10 cellular contexts compared by ENCODE assay signal in genomic region chr15:99122831-99123705, GRCh38. TPM values are rescaled to one million over a fixed set of nuclear protein-coding genes. Genes with fewer than 3 reads are reported as not detected.
DNase-seq lines count a peak whose midpoint lies in the region; ATAC-seq and TF ChIP-seq lines count a peak whose summit lies in the region.
"Had no signal": no experiment of that assay in that cellular context is flagged by ENCODE, and none has a peak within 500 bp of the region (broad histone marks: within the 10 kb centered on the region; RNA-seq: fewer than 3 reads in every experiment).

No MANE protein-coding gene starts in this region.

- H4K91ac ChIP-seq in trophoblast cell (ENCODE audit: low read depth, low read length): peak overlapping the region; percentile 96

- H3K27me3 Mint-ChIP-seq in CD4-positive, alpha-beta memory T cell: peaks cover 0 to 6% of the 10 kb centered on the region in 2 donors

- H2BK5ac ChIP-seq in trophoblast cell (ENCODE audit: low read depth, low read length, poor library complexity): peak overlapping the region; percentile 96

- peak overlapping the region; percentile 96 for H3K14ac ChIP-seq in trophoblast cell (ENCODE audit: low read length)

- peak overlapping the region; percentile 78 for H4K8ac ChIP-seq in trophoblast cell (ENCODE audit: low read depth, low read length)

- H3K9me3 ChIP-seq in AG04450 (ENCODE audit: control insufficient read depth, insufficient read depth, low read length) (no peaks in the 10 kb centered on the region; the same call in 1 of the 2 replicates), trophoblast cell (ENCODE audit: insufficient read depth, low read depth, low read length) (peaks cover 2% of the 10 kb centered on the region)
- H3K9me3 ChIP-seq in CD4-positive, alpha-beta memory T cell (ENCODE audit: control insufficient read depth in 1 of 2, low read length in 2 of 2): no peaks in the 10 kb centered on the region

- no peak overlapping the region for H3K23ac ChIP-seq in trophoblast cell (ENCODE audit: low read length)

- peak overlapping the region; percentile 95 for H2BK12ac ChIP-seq in trophoblast cell (ENCODE audit: low read length)

- peaks cover 42 to 49% of the 10 kb centered on the region in 2 experiments for H3K4me1 ChIP-seq in trophoblast cell (ENCODE audit: control insufficient read depth in 1 of 2, insufficient read depth in 2 of 2, low read length in 2 of 2)
- no peaks in the 10 kb centered on the region for H3K4me1 ChIP-seq in CD4-positive, alpha-beta memory T cell (ENCODE audit: insufficient read depth, low read length)

- peak overlapping the region; percentile 92 for H3K18ac ChIP-seq in trophoblast cell (ENCODE audit: low read length)

- no peak for TF ChIP-seq CTCF in AG04450 (IDR thresholded peaks at IDR 0.05; ENCODE audit: low read depth, low read length)
- TF ChIP-seq CTCF in fibroblast of pulmonary artery (IDR thresholded peaks at IDR 0.05; ENCODE audit: low read length, missing control alignments): no peak

- H3K4me3 ChIP-seq in AG04450 (ENCODE audit: low read depth, low read length): peak overlapping the region; percentile 36
- peak overlapping the region; percentile 43 for H3K4me3 ChIP-seq in fibroblast of pulmonary artery (replicated peaks; ENCODE audit: low read depth, low read length)
- H3K4me3 ChIP-seq in trophoblast cell (ENCODE audit: low read depth, low read length): no peak overlapping the region
- H3K4me3 ChIP-seq in CD4-positive, alpha-beta memory T cell (ENCODE audit: low read length in 2 of 2): no peak overlapping the region

- peak overlapping the region; percentile 18 for H3K4ac ChIP-seq in trophoblast cell (ENCODE audit: low read depth, low read length)

- ATAC-seq in SK-N-SH treated with all-trans-retinoic acid at 6 μM for 48 hours: peak; percentile 2
- ATAC-seq: stimulated activated effector memory CD8-positive, alpha-beta T cell treated with anti-CD3 and anti-CD28 coated beads, Interleukin-12 subunit alpha, Interleukin-12 subunit beta, amount 100 ng/mL, for 72 hours had no signal

- H3K27me3 ChIP-seq in AG04450 (ENCODE audit: control insufficient read depth, insufficient read depth, low read length): no peaks in the 10 kb centered on the region
- no peaks in the 10 kb centered on the region for H3K27me3 ChIP-seq in trophoblast cell (ENCODE audit: insufficient read depth, low read length)
- H3K27me3 ChIP-seq in CD4-positive, alpha-beta memory T cell (ENCODE audit: insufficient read depth, low read length): no peaks in the 10 kb centered on the region

- H3K36me3 ChIP-seq in trophoblast cell (ENCODE audit: control insufficient read depth in 1 of 2, insufficient read depth in 2 of 2, low read length in 2 of 2): peaks cover 7 to 19% of the 10 kb centered on the region in 2 experiments
- H3K36me3 ChIP-seq in CD4-positive, alpha-beta memory T cell (ENCODE audit: insufficient read depth, low read length): no peaks in the 10 kb centered on the region

- peak overlapping the region; percentile 61 for H2AFZ ChIP-seq in trophoblast cell (ENCODE audit: insufficient read depth, low read length, poor library complexity)

- peak overlapping the region; percentile 91 for H3K27ac ChIP-seq in AG04450 (ENCODE audit: low read depth, low read length)
- peak overlapping the region; percentile 99 for H3K27ac ChIP-seq in trophoblast cell (ENCODE audit: low read depth, low read length)
- H3K27ac ChIP-seq in CD4-positive, alpha-beta memory T cell (ENCODE audit: low read depth, low read length): no peak overlapping the region

- H2BK120ac ChIP-seq in trophoblast cell (ENCODE audit: insufficient read depth, low read length, poor library complexity): peak overlapping the region; percentile 87

- H3K9ac ChIP-seq in trophoblast cell (ENCODE audit: low read length): peak overlapping the region; percentile 24

- H3K79me2 ChIP-seq in trophoblast cell (ENCODE audit: control insufficient read depth, insufficient read depth, low read length, poor library complexity): peaks cover 13% of the 10 kb centered on the region

- intact Hi-C loops in CD4-positive, alpha-beta memory T cell (cut with micrococcal nuclease): no loop called here

- no CpG with 5 or more reads among the region's 21 CpGs for WGBS in trophoblast cell (ENCODE audit: extremely low coverage, insufficient coverage, insufficient read length)

- H3K4me1 Mint-ChIP-seq in CD4-positive, alpha-beta memory T cell: peaks cover 0 to 3% (median 0%) of the 10 kb centered on the region in 4 donors
- H3K4me1 Mint-ChIP-seq: stimulated activated effector memory CD8-positive, alpha-beta T cell treated with anti-CD3 and anti-CD28 coated beads, Interleukin-12 subunit alpha, Interleukin-12 subunit beta, amount 100 ng/mL, for 72 hours had no signal

- H3K4me3 Mint-ChIP-seq in CD4-positive, alpha-beta memory T cell: no peak overlapping the region
- H3K4me3 Mint-ChIP-seq: stimulated activated effector memory CD8-positive, alpha-beta T cell treated with anti-CD3 and anti-CD28 coated beads, Interleukin-12 subunit alpha, Interleukin-12 subunit beta, amount 100 ng/mL, for 72 hours had no signal

- peaks cover 0 to 2% (median 0%) of the 10 kb centered on the region in 8 donors for H3K9me3 Mint-ChIP-seq in CD4-positive, alpha-beta memory T cell
- H3K9me3 Mint-ChIP-seq: stimulated activated effector memory CD8-positive, alpha-beta T cell treated with anti-CD3 and anti-CD28 coated beads, Interleukin-12 subunit alpha, Interleukin-12 subunit beta, amount 100 ng/mL, for 72 hours had no signal

- H3K79me1 ChIP-seq in trophoblast cell (ENCODE audit: low read length): peaks cover 29% of the 10 kb centered on the region

- CTCF ChIA-PET in AG04450 (lab: Charles Lee): interaction anchor here (1.1 to 3.3 kb wide), 2 partner anchors 23 to 90 kb away, joined by 3 to 16 read pairs; no protein-coding TSS in a partner anchor
- CTCF ChIA-PET in CD4-positive, alpha-beta memory T cell (lab: Charles Lee; ENCODE audit: partially characterized antibody): no interaction called here

- peak overlapping the region; percentile 75 for H4K12ac ChIP-seq in trophoblast cell (ENCODE audit: low read depth, low read length)

- no peak for DNase-seq in AG04450 (ENCODE audit: low read depth, low spot score)
- no peak for DNase-seq in fibroblast of pulmonary artery (ENCODE audit: low read depth)
- DNase-seq in trophoblast cell: no peak
- DNase-seq in SIG-M5 treated with dmso at 0.1 percent for 504 hours (lab: John Stamatoyannopoulos, UW; ENCODE audit: unreplicated experiment): no peak
- DNase-seq in medulla oblongata (ENCODE audit: extremely low spot score): no peak
- no peak for DNase-seq in NCI-H1105 (lab: John Stamatoyannopoulos, UW)
- DNase-seq in CD4-positive, alpha-beta memory T cell: no peak
- DNase-seq: RPMI8226 had no signal

- H3K4me2 ChIP-seq in trophoblast cell (ENCODE audit: low read length): peak overlapping the region; percentile 45

- POLR2A ChIA-PET in AG04450 (lab: Yijun Ruan, JAX): interaction anchor here (1.4 kb wide), 1 partner anchor 17 kb away, joined by 7 read pairs; the partner anchor contains the start of gene SYNM
- POLR2A ChIA-PET in CD4-positive, alpha-beta memory T cell (lab: Charles Lee; ENCODE audit: partially characterized antibody): no interaction called here

- peaks cover 0 to 1% of the 10 kb centered on the region in 2 donors for H3K36me3 Mint-ChIP-seq in CD4-positive, alpha-beta memory T cell
- H3K36me3 Mint-ChIP-seq: stimulated activated effector memory CD8-positive, alpha-beta T cell treated with anti-CD3 and anti-CD28 coated beads, Interleukin-12 subunit alpha, Interleukin-12 subunit beta, amount 100 ng/mL, for 72 hours had no signal

- H3K27ac Mint-ChIP-seq in CD4-positive, alpha-beta memory T cell: peak overlapping the region in 1 of 7 donors; percentile 66
- H3K27ac Mint-ChIP-seq: stimulated activated effector memory CD8-positive, alpha-beta T cell treated with anti-CD3 and anti-CD28 coated beads, Interleukin-12 subunit alpha, Interleukin-12 subunit beta, amount 100 ng/mL, for 72 hours had no signal

- H2AK5ac ChIP-seq in trophoblast cell (ENCODE audit: low read length): peak overlapping the region; percentile 60

TF ChIP-seq in SK-N-SH treated with all-trans-retinoic acid at 6 μM for 48 hours, 23 proteins besides CTCF, POLR2A, EP300 and RAD21 (continues in another document):
- no peak for TF ChIP-seq PPARA (CRISPR knock-in tag; IDR thresholded peaks at IDR 0.05; ENCODE audit: borderline replicate concordance)
- TF ChIP-seq, protein P1, sequence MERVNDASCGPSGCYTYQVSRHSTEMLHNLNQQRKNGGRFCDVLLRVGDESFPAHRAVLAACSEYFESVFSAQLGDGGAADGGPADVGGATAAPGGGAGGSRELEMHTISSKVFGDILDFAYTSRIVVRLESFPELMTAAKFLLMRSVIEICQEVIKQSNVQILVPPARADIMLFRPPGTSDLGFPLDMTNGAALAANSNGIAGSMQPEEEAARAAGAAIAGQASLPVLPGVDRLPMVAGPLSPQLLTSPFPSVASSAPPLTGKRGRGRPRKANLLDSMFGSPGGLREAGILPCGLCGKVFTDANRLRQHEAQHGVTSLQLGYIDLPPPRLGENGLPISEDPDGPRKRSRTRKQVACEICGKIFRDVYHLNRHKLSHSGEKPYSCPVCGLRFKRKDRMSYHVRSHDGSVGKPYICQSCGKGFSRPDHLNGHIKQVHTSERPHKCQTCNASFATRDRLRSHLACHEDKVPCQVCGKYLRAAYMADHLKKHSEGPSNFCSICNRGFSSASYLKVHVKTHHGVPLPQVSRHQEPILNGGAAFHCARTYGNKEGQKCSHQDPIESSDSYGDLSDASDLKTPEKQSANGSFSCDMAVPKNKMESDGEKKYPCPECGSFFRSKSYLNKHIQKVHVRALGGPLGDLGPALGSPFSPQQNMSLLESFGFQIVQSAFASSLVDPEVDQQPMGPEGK (CRISPR knock-in tag; IDR thresholded peaks at IDR 0.05; ENCODE audit: borderline replicate concordance): no peak
- no peak for TF ChIP-seq ZNF70 (CRISPR knock-in tag; IDR thresholded peaks at IDR 0.05)
- TF ChIP-seq RARB (CRISPR knock-in tag; IDR thresholded peaks at IDR 0.05): no peak
- no peak for TF ChIP-seq CSRNP3 (CRISPR knock-in tag; IDR thresholded peaks at IDR 0.05)
- no peak for TF ChIP-seq ESRRG (CRISPR knock-in tag; IDR thresholded peaks at IDR 0.05)

RNA-seq across cellular contexts. Expression of gene SYNM, which starts 18.2 kb away (rescaled TPM):
- polyA plus RNA-seq in AG04450 (2011; rRNA removed): 3.2 and 3.6 TPM in 2 replicates
- 5.4 and 5.7 TPM in 2 replicates for polyA minus RNA-seq in AG04450 (2011; rRNA and poly(A)+ RNA removed)
- 5.9 and 6.1 TPM in 2 replicates for polyA plus RNA-seq in trophoblast cell (2013)
- total RNA-seq in CD4-positive, alpha-beta memory T cell: 10 to 100 TPM; 13.7 to 14.2 TPM
- polyA plus RNA-seq in CD4-positive, alpha-beta memory T cell: under 1 TPM; 0.09 to 0.42 TPM

Comparison
In these comparisons a context has a peak if more than half of its experiments do, and no peak if none do; other contexts are left out.
1. H3K4me3 ChIP-seq: peak in AG04450 (single experiment) and fibroblast of pulmonary artery (single experiment); none in trophoblast cell (single experiment) and CD4-positive, alpha-beta memory T cell (0 of 2).